3 cellular contexts compared by ENCODE assay signal in genomic region chr11:3981084-3981633, GRCh38.
TF ChIP-seq lines count a peak whose summit lies in the region.

No MANE protein-coding gene starts in this region.

TF ChIP-seq in A549, 52 proteins besides CTCF, POLR2A, EP300 and RAD21 (continued from another document):
- TF ChIP-seq PBX3 (IDR thresholded peaks at IDR 0.05): no peak

TF ChIP-seq in K562, 482 proteins besides CTCF, POLR2A, EP300 and RAD21 (continued from another document):
- no peak for TF ChIP-seq TSHZ1 (CRISPR knock-in tag; IDR thresholded peaks at IDR 0.05)

TF ChIP-seq in liver, 16 proteins besides CTCF, POLR2A, EP300 and RAD21 (continued from another document):
- TF ChIP-seq, protein P1, sequence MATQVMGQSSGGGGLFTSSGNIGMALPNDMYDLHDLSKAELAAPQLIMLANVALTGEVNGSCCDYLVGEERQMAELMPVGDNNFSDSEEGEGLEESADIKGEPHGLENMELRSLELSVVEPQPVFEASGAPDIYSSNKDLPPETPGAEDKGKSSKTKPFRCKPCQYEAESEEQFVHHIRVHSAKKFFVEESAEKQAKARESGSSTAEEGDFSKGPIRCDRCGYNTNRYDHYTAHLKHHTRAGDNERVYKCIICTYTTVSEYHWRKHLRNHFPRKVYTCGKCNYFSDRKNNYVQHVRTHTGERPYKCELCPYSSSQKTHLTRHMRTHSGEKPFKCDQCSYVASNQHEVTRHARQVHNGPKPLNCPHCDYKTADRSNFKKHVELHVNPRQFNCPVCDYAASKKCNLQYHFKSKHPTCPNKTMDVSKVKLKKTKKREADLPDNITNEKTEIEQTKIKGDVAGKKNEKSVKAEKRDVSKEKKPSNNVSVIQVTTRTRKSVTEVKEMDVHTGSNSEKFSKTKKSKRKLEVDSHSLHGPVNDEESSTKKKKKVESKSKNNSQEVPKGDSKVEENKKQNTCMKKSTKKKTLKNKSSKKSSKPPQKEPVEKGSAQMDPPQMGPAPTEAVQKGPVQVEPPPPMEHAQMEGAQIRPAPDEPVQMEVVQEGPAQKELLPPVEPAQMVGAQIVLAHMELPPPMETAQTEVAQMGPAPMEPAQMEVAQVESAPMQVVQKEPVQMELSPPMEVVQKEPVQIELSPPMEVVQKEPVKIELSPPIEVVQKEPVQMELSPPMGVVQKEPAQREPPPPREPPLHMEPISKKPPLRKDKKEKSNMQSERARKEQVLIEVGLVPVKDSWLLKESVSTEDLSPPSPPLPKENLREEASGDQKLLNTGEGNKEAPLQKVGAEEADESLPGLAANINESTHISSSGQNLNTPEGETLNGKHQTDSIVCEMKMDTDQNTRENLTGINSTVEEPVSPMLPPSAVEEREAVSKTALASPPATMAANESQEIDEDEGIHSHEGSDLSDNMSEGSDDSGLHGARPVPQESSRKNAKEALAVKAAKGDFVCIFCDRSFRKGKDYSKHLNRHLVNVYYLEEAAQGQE (IDR thresholded peaks at IDR 0.05): no peak
- no peak for TF ChIP-seq HNF4A (conservative IDR thresholded peaks at IDR 0.05)
